1 cellular context compared by ENCODE assay signal in the genomic region with DNA sequence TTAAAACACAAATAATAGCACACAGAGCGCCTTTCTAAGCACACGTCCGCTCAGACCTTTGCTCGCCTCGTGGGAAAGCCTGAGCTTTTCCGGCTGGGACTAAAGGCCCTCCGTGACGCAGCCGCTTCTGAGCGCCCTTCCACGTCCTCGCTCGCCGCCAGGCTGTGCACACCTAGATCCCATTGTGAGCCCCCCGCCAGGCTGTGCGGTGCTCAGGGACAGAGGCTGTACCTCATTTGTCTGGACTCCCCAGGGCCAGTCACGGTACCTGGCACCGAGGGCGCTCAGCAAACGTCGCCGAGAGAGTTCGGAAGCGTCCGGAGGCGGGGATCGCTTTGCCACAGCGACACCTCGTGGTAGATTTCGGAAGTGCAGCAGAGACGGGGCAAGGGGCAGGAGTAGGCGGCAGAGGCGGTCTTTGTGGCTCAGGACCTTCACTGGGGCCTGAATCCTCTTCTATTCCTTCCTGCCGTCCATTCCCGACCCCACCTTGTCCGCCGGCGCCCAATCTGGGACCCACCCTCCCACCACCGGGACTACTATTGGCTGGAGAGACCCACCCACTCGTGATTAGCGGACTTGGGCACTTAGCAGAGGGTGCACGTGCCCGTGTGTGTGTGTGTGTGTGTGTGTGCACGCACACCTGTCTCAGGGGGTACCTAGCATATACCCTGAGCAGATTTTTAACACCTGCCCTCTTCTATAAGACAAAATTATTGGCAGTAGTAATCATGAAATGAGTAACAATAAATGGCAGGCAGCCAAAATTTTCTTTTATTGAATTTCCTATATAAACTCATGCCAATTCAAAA.
TF ChIP-seq lines count a peak whose summit lies in the region.

No MANE protein-coding gene starts in this region.

TF ChIP-seq in HepG2, 621 proteins besides CTCF, POLR2A, EP300 and RAD21 (continued from another document and continues in another):
- TF ChIP-seq, protein P1, sequence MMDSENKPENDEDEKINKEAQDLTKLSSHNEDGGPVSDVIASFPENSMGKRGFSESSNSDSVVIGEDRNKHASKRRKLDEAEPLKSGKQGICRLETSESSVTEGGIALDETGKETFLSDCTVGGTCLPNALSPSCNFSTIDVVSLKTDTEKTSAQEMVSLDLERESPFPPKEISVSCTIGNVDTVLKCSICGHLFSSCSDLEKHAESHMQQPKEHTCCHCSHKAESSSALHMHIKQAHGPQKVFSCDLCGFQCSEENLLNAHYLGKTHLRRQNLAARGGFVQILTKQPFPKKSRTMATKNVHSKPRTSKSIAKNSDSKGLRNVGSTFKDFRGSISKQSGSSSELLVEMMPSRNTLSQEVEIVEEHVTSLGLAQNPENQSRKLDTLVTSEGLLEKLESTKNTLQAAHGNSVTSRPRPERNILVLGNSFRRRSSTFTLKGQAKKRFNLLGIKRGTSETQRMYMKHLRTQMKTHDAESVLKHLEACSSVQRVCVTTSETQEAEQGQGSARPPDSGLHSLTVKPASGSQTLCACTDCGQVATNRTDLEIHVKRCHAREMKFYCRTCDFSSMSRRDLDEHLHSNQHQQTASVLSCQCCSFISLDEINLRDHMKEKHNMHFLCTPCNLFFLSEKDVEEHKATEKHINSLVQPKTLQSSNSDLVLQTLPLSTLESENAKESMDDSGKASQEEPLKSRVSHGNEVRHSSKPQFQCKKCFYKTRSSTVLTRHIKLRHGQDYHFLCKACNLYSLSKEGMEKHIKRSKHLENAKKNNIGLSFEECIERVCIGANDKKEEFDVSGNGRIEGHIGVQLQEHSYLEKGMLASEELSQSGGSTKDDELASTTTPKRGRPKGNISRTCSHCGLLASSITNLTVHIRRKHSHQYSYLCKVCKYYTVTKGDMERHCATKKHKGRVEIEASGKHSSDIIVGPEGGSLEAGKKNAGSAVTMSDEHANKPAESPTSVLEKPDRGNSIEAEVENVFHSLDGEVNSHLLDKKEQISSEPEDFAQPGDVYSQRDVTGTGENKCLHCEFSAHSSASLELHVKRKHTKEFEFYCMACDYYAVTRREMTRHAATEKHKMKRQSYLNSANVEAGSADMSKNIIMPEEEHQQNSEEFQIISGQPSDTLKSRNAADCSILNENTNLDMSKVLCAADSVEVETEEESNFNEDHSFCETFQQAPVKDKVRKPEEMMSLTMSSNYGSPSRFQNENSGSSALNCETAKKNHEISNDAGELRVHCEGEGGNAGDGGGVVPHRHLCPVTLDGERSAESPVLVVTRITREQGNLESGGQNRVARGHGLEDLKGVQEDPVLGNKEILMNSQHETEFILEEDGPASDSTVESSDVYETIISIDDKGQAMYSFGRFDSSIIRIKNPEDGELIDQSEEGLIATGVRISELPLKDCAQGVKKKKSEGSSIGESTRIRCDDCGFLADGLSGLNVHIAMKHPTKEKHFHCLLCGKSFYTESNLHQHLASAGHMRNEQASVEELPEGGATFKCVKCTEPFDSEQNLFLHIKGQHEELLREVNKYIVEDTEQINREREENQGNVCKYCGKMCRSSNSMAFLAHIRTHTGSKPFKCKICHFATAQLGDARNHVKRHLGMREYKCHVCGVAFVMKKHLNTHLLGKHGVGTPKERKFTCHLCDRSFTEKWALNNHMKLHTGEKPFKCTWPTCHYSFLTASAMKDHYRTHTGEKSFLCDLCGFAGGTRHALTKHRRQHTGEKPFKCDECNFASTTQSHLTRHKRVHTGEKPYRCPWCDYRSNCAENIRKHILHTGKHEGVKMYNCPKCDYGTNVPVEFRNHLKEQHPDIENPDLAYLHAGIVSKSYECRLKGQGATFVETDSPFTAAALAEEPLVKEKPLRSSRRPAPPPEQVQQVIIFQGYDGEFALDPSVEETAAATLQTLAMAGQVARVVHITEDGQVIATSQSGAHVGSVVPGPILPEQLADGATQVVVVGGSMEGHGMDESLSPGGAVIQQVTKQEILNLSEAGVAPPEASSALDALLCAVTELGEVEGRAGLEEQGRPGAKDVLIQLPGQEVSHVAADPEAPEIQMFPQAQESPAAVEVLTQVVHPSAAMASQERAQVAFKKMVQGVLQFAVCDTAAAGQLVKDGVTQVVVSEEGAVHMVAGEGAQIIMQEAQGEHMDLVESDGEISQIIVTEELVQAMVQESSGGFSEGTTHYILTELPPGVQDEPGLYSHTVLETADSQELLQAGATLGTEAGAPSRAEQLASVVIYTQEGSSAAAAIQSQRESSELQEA (CRISPR knock-in tag; IDR thresholded peaks at IDR 0.05; ENCODE audit: not compliant biosample characterization) = peak; percentile 69
- TF ChIP-seq TMF1 (CRISPR knock-in tag; IDR thresholded peaks at IDR 0.05; ENCODE audit: low read depth) (no peak), SPEN (CRISPR knock-in tag; IDR thresholded peaks at IDR 0.05; ENCODE audit: low read depth) (no peak), SKI (IDR thresholded peaks at IDR 0.05; ENCODE audit: partially characterized antibody) (no peak), ZFX (CRISPR knock-in tag; IDR thresholded peaks at IDR 0.05; ENCODE audit: low read depth) (peak; percentile 64), IRF2 (CRISPR knock-in tag; IDR thresholded peaks at IDR 0.05) (peak; percentile 53; the same call in 1 of the 2 replicates), LRRFIP1 (CRISPR knock-in tag; conservative IDR thresholded peaks at IDR 0.05) (no peak), FOXP1 (IDR thresholded peaks at IDR 0.05) (no peak), FOXP1 (CRISPR knock-in tag; IDR thresholded peaks at IDR 0.05) (no peak), NFE2L1 (CRISPR knock-in tag; IDR thresholded peaks at IDR 0.05; ENCODE audit: borderline replicate concordance) (no peak), HNRNPLL (IDR thresholded peaks at IDR 0.05; ENCODE audit: low read depth, low read length, poor library complexity, severe bottlenecking) (peak; percentile 67), FOXJ3 (CRISPR knock-in tag; IDR thresholded peaks at IDR 0.05; ENCODE audit: borderline replicate concordance) (no peak), SP4 (CRISPR knock-in tag; IDR thresholded peaks at IDR 0.05) (no peak; the same call in none of the 2 replicates), RFXANK (CRISPR knock-in tag; IDR thresholded peaks at IDR 0.05) (no peak), ZBTB21 (CRISPR knock-in tag; IDR thresholded peaks at IDR 0.05) (no peak), ISX (CRISPR knock-in tag; conservative IDR thresholded peaks at IDR 0.05) (no peak), ZNF749 (CRISPR knock-in tag; IDR thresholded peaks at IDR 0.05; ENCODE audit: borderline replicate concordance) (no peak), ATAD3A (CRISPR knock-in tag; IDR thresholded peaks at IDR 0.05) (no peak), HNF4G (IDR thresholded peaks at IDR 0.05; ENCODE audit: borderline replicate concordance, low read depth, low read length) (peak; percentile 35; the same call in 1 of the 2 replicates), HNF4G (CRISPR knock-in tag; IDR thresholded peaks at IDR 0.05; ENCODE audit: borderline replicate concordance, low read depth) (no peak), MED13 (CRISPR knock-in tag; IDR thresholded peaks at IDR 0.05) (no peak), CREBL2 (CRISPR knock-in tag; IDR thresholded peaks at IDR 0.05; ENCODE audit: borderline replicate concordance) (no peak), ZNF773 (CRISPR knock-in tag; IDR thresholded peaks at IDR 0.05; ENCODE audit: borderline replicate concordance) (no peak), ZNF790 (CRISPR knock-in tag; IDR thresholded peaks at IDR 0.05; ENCODE audit: borderline replicate concordance) (no peak), DR1 (CRISPR knock-in tag; IDR thresholded peaks at IDR 0.05) (no peak), BHLHE40 (IDR thresholded peaks at IDR 0.05; ENCODE audit: low read length) (no peak), RARA (CRISPR knock-in tag; IDR thresholded peaks at IDR 0.05) (no peak), ZNF136 (CRISPR knock-in tag; IDR thresholded peaks at IDR 0.05; ENCODE audit: low read depth) (no peak), HBP1 (CRISPR knock-in tag; IDR thresholded peaks at IDR 0.05; ENCODE audit: low read depth) (no peak), ELF3 (CRISPR knock-in tag; IDR thresholded peaks at IDR 0.05) (0 out of 2 replicates have a peak, but pooled peaks have one; percentile 38), ZNF17 (CRISPR knock-in tag; IDR thresholded peaks at IDR 0.05) (no peak), KMT2A (CRISPR knock-in tag; IDR thresholded peaks at IDR 0.05) (0 out of 2 replicates have a peak, but pooled peaks have one; percentile 37), ZMYM4 (CRISPR knock-in tag; IDR thresholded peaks at IDR 0.05) (no peak), ZNF44 (CRISPR knock-in tag; IDR thresholded peaks at IDR 0.05) (no peak)
- TF ChIP-seq, protein P2, sequence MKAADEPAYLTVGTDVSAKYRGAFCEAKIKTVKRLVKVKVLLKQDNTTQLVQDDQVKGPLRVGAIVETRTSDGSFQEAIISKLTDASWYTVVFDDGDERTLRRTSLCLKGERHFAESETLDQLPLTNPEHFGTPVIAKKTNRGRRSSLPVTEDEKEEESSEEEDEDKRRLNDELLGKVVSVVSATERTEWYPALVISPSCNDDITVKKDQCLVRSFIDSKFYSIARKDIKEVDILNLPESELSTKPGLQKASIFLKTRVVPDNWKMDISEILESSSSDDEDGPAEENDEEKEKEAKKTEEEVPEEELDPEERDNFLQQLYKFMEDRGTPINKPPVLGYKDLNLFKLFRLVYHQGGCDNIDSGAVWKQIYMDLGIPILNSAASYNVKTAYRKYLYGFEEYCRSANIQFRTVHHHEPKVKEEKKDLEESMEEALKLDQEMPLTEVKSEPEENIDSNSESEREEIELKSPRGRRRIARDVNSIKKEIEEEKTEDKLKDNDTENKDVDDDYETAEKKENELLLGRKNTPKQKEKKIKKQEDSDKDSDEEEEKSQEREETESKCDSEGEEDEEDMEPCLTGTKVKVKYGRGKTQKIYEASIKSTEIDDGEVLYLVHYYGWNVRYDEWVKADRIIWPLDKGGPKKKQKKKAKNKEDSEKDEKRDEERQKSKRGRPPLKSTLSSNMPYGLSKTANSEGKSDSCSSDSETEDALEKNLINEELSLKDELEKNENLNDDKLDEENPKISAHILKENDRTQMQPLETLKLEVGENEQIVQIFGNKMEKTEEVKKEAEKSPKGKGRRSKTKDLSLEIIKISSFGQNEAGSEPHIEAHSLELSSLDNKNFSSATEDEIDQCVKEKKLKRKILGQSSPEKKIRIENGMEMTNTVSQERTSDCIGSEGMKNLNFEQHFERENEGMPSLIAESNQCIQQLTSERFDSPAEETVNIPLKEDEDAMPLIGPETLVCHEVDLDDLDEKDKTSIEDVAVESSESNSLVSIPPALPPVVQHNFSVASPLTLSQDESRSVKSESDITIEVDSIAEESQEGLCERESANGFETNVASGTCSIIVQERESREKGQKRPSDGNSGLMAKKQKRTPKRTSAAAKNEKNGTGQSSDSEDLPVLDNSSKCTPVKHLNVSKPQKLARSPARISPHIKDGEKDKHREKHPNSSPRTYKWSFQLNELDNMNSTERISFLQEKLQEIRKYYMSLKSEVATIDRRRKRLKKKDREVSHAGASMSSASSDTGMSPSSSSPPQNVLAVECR (CRISPR knock-in tag; IDR thresholded peaks at IDR 0.05; ENCODE audit: borderline replicate concordance) = peak; percentile 38; the same call in 1 of the 2 replicates
- TF ChIP-seq, protein P3, sequence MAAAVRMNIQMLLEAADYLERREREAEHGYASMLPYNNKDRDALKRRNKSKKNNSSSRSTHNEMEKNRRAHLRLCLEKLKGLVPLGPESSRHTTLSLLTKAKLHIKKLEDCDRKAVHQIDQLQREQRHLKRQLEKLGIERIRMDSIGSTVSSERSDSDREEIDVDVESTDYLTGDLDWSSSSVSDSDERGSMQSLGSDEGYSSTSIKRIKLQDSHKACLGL (CRISPR knock-in tag; IDR thresholded peaks at IDR 0.05) = no peak
- TF ChIP-seq, protein P4, sequence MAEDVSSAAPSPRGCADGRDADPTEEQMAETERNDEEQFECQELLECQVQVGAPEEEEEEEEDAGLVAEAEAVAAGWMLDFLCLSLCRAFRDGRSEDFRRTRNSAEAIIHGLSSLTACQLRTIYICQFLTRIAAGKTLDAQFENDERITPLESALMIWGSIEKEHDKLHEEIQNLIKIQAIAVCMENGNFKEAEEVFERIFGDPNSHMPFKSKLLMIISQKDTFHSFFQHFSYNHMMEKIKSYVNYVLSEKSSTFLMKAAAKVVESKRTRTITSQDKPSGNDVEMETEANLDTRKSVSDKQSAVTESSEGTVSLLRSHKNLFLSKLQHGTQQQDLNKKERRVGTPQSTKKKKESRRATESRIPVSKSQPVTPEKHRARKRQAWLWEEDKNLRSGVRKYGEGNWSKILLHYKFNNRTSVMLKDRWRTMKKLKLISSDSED (CRISPR knock-in tag; IDR thresholded peaks at IDR 0.05) = no peak
- TF ChIP-seq, protein P5, sequence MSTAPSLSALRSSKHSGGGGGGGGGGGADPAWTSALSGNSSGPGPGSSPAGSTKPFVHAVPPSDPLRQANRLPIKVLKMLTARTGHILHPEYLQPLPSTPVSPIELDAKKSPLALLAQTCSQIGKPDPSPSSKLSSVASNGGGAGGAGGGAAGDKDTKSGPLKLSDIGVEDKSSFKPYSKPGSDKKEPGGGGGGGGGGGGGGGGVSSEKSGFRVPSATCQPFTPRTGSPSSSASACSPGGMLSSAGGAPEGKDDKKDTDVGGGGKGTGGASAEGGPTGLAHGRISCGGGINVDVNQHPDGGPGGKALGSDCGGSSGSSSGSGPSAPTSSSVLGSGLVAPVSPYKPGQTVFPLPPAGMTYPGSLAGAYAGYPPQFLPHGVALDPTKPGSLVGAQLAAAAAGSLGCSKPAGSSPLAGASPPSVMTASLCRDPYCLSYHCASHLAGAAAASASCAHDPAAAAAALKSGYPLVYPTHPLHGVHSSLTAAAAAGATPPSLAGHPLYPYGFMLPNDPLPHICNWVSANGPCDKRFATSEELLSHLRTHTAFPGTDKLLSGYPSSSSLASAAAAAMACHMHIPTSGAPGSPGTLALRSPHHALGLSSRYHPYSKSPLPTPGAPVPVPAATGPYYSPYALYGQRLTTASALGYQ (CRISPR knock-in tag; IDR thresholded peaks at IDR 0.05) = no peak
